9 cellular contexts compared by ENCODE assay signal in genomic region chr17:4834621-4835020, GRCh38. TPM values are rescaled to one million over a fixed set of nuclear protein-coding genes. Genes with fewer than 3 reads are reported as not detected.
DNase-seq lines count a peak whose midpoint lies in the region; ATAC-seq, FAIRE-seq and TF ChIP-seq lines count a peak whose summit lies in the region.
"Had no signal": no experiment of that assay in that cellular context is flagged by ENCODE, and none has a peak within 500 bp of the region (broad histone marks: within the 10 kb centered on the region; RNA-seq: fewer than 3 reads in every experiment).

No MANE protein-coding gene starts in this region.

- H3K27me3 ChIP-seq in hepatocyte (no peaks in the 10 kb centered on the region), spleen (replicated peaks in 1 of 7) (no peaks in the 10 kb centered on the region)

- intact Hi-C loops in activated CD8-positive, alpha-beta T cell treated with anti-CD3 and anti-CD28 coated beads for 36 hours (cut with micrococcal nuclease) = no loop called here
- intact Hi-C loops in spleen (cut with DNase I; ENCODE audit: low total_unique reads) = no loop called here

- DNase-seq in HFF-Myc (ENCODE audit: extremely low read depth, low read depth) (no peak), hepatocyte (ENCODE audit: low spot score) (no peak), spleen (no peak), frontal cortex (ENCODE audit: low spot score in 2 of 2) (no peak), NOMO-1 treated with DMSO at 0.1 percent for 48 hours (lab: John Stamatoyannopoulos, UW; ENCODE audit: unreplicated experiment) (no peak), GM12892 (ENCODE audit: insufficient read length) (no peak), NCI-H2196 treated with DMSO at 0.1 percent for 48 hours (lab: John Stamatoyannopoulos, UW; ENCODE audit: unreplicated experiment) (no peak)
- DNase-seq in activated CD8-positive, alpha-beta T cell treated with anti-CD3 and anti-CD28 coated beads for 36 hours = no peak

- H3K9me3 ChIP-seq in hepatocyte (ENCODE audit: low read depth) (no peaks in the 10 kb centered on the region), spleen (no peaks in the 10 kb centered on the region)

- peaks cover 2% of the 10 kb centered on the region for H3K36me3 Mint-ChIP-seq in activated CD8-positive, alpha-beta T cell treated with anti-CD3 and anti-CD28 coated beads for 36 hours (ENCODE audit: low read depth)

- H3K4me2 ChIP-seq in hepatocyte = peak overlapping the region; percentile 86

- FAIRE-seq in frontal cortex (lab: Jason Lieb, UNC) = no peak
- FAIRE-seq in GM12892 (lab: Jason Lieb, UNC) = no peak

- no peak for ATAC-seq in activated CD8-positive, alpha-beta T cell treated with anti-CD3 and anti-CD28 coated beads for 36 hours

- H3K36me3 ChIP-seq in hepatocyte (replicated peaks; ENCODE audit: insufficient read depth, low read depth) (no peaks in the 10 kb centered on the region), spleen (peaks cover 0 to 22% (median 8%) of the 10 kb centered on the region in 6 donors)

- TF ChIP-seq POLR2A in spleen (IDR thresholded peaks at IDR 0.05) (no peak), GM12892 (IDR thresholded peaks at IDR 0.05; ENCODE audit: low read depth, low read length) (no peak)

- H3K27me3 Mint-ChIP-seq in activated CD8-positive, alpha-beta T cell treated with anti-CD3 and anti-CD28 coated beads for 36 hours = no peaks in the 10 kb centered on the region

- CTCF ChIA-PET in activated CD8-positive, alpha-beta T cell treated with anti-CD3 and anti-CD28 coated beads for 36 hours (lab: Charles Lee) = no interaction called here

- peaks cover 26% of the 10 kb centered on the region for H4K20me1 ChIP-seq in hepatocyte (ENCODE audit: insufficient read depth, poor library complexity, severe bottlenecking)

- H3K4me1 Mint-ChIP-seq in activated CD8-positive, alpha-beta T cell treated with anti-CD3 and anti-CD28 coated beads for 36 hours (ENCODE audit: low read depth) = peaks cover 23% of the 10 kb centered on the region

- H3K4me3 Mint-ChIP-seq in activated CD8-positive, alpha-beta T cell treated with anti-CD3 and anti-CD28 coated beads for 36 hours = peak overlapping the region; percentile 82

- no peak for TF ChIP-seq CTCF in HFF-Myc (IDR thresholded peaks at IDR 0.05; ENCODE audit: low read depth, low read length, missing control alignments)
- TF ChIP-seq CTCF in activated CD8-positive, alpha-beta T cell treated with anti-CD3 and anti-CD28 coated beads for 36 hours (IDR thresholded peaks at IDR 0.05) = no peak
- no peak for TF ChIP-seq CTCF in hepatocyte (IDR thresholded peaks at IDR 0.05; ENCODE audit: poor library complexity)
- TF ChIP-seq CTCF in spleen (IDR thresholded peaks at IDR 0.05 in 8 of 11, conservative IDR thresholded peaks at IDR 0.05 in 3 of 11) = no peak

- WGBS in hepatocyte (ENCODE audit: low lambda C conversion rate, missing lambda C conversion rate) = 49% methylated on average over 5 of the region's 5 CpGs
- 74 to 84% (median 80%) methylated on average over 5 of the region's 5 CpGs for WGBS in spleen, 5 donors

- POLR2A ChIA-PET in activated CD8-positive, alpha-beta T cell treated with anti-CD3 and anti-CD28 coated beads for 36 hours (lab: Charles Lee) = interaction anchor here (1.9 kb wide), 1 partner anchor 45 kb away, joined by 8 read pairs; the partner anchor contains the start of gene GLTPD2

- H3K9me3 Mint-ChIP-seq in activated CD8-positive, alpha-beta T cell treated with anti-CD3 and anti-CD28 coated beads for 36 hours = no peaks in the 10 kb centered on the region

- peak overlapping the region; percentile 89 for H3K27ac ChIP-seq in hepatocyte
- H3K27ac ChIP-seq in spleen = peak overlapping the region in 7 of 8 donors; percentile 83 to 96 (median 93)

- H2AFZ ChIP-seq in hepatocyte = no peak overlapping the region

- no peaks in the 10 kb centered on the region for H3K9me2 ChIP-seq in hepatocyte (replicated peaks; ENCODE audit: insufficient read depth)

- peaks cover 54% of the 10 kb centered on the region for H3K79me2 ChIP-seq in hepatocyte

- H3K4me3 ChIP-seq in HFF-Myc (replicated peaks; ENCODE audit: low read depth, low read length) (peak overlapping the region; percentile 85), hepatocyte (peak overlapping the region; percentile 78), spleen (peak overlapping the region in 7 of 8 donors; percentile 59 to 97 (median 93))

- H3K4me1 ChIP-seq in hepatocyte (ENCODE audit: insufficient read depth) (peaks cover 19% of the 10 kb centered on the region), spleen (peaks cover 28 to 62% (median 41%) of the 10 kb centered on the region in 6 donors)

- peak overlapping the region; percentile 13 for H3K27ac Mint-ChIP-seq in activated CD8-positive, alpha-beta T cell treated with anti-CD3 and anti-CD28 coated beads for 36 hours

RNA-seq across cellular contexts. Expression of gene MINK1, which starts 1.5 kb away (rescaled TPM):
- total RNA-seq in activated CD8-positive, alpha-beta T cell treated with anti-CD3 and anti-CD28 coated beads for 36 hours = 10 to 100 TPM; 50.8 to 51.5 TPM
- total RNA-seq in hepatocyte = 24.4 and 45.3 TPM in 2 replicates
- 39.7 and 49.4 TPM in 2 replicates for polyA plus RNA-seq in hepatocyte
- total RNA-seq in spleen = 100 to 1,000 TPM in 3 of 7 donors, 10 to 100 TPM in 4; 59.9 to 129 (median 92.2) TPM
- 10 to 100 TPM; 15.9 to 52.4 (median 28.4) TPM for polyA plus RNA-seq in spleen
- 15.9 TPM for total RNA-seq in frontal cortex
- 43.8 TPM for polyA plus RNA-seq in GM12892 (2012; ENCODE audit: missing spikeins)

RNA-seq across cellular contexts. Expression of gene PLD2, which starts 27.7 kb away (rescaled TPM):
- 1 to 10 TPM; 6.2 to 6.8 TPM for total RNA-seq in activated CD8-positive, alpha-beta T cell treated with anti-CD3 and anti-CD28 coated beads for 36 hours
- 13.9 and 25.2 TPM in 2 replicates for total RNA-seq in hepatocyte
- 21.8 and 27.3 TPM in 2 replicates for polyA plus RNA-seq in hepatocyte
- 10 to 100 TPM; 19.5 to 42.0 (median 37.4) TPM for total RNA-seq in spleen
- 10 to 100 TPM in 2 of 3 donors, 1 to 10 TPM in 1; 6.0 to 14.1 (median 13.6) TPM for polyA plus RNA-seq in spleen
- 8.6 TPM for total RNA-seq in frontal cortex
- 11.3 TPM for polyA plus RNA-seq in GM12892 (2012; ENCODE audit: missing spikeins)

RNA-seq across cellular contexts. Expression of gene PSMB6, which starts 38.7 kb away (rescaled TPM):
- 100 to 1,000 TPM; 131 to 139 TPM for total RNA-seq in activated CD8-positive, alpha-beta T cell treated with anti-CD3 and anti-CD28 coated beads for 36 hours
- total RNA-seq in hepatocyte (126 and 154 TPM in 2 replicates), spleen (100 to 1,000 TPM in 1 of 7 donors, 10 to 100 TPM in 6; 72.9 to 143 (median 84.0) TPM), frontal cortex (73.4 TPM)
- polyA plus RNA-seq in hepatocyte (287 and 295 TPM in 2 replicates), spleen (100 to 1,000 TPM; 106 to 161 (median 124) TPM)
- polyA plus RNA-seq in GM12892 (2012; ENCODE audit: missing spikeins) = 143 TPM

RNA-seq across cellular contexts. Expression of gene GLTPD2, which starts 45.9 kb away (rescaled TPM):
- total RNA-seq in activated CD8-positive, alpha-beta T cell treated with anti-CD3 and anti-CD28 coated beads for 36 hours = not detected
- total RNA-seq in hepatocyte = 36.4 and 40.1 TPM in 2 replicates
- polyA plus RNA-seq in hepatocyte = 80.7 and 100.0 TPM in 2 replicates
- total RNA-seq in spleen = not detected
- polyA plus RNA-seq in spleen = under 1 TPM in 1 of 3 donors, not detected in 2; 0.06 TPM
- total RNA-seq in frontal cortex = not detected
- not detected for polyA plus RNA-seq in GM12892 (2012; ENCODE audit: missing spikeins)
- total RNA-seq: right cardiac atrium had no signal
- polyA plus RNA-seq: right cardiac atrium had no signal
